Comparison of ENCODE assay signal across 1 cellular context in the genomic region with DNA sequence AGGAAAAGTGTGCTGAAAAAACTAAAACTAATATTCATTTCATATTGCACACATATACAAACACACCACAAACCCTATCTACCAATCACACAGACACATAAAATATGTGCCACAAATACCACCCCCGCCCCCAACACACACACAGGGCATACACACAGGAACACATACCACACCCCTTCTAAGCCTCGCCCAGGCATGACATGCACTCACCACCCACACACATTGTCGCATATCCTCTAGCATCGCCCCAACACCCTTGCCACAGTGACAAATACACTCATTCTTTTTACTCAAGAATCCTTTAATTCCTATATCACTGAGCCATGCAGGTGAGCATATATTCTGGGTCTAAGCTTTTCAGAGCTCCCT.
TF ChIP-seq lines count a peak whose summit lies in the region.

No MANE protein-coding gene starts in this region.

TF ChIP-seq in GM12878, 131 proteins besides CTCF, POLR2A, EP300 and RAD21 (continued from another document and continues in another):
- TF ChIP-seq, protein P1, sequence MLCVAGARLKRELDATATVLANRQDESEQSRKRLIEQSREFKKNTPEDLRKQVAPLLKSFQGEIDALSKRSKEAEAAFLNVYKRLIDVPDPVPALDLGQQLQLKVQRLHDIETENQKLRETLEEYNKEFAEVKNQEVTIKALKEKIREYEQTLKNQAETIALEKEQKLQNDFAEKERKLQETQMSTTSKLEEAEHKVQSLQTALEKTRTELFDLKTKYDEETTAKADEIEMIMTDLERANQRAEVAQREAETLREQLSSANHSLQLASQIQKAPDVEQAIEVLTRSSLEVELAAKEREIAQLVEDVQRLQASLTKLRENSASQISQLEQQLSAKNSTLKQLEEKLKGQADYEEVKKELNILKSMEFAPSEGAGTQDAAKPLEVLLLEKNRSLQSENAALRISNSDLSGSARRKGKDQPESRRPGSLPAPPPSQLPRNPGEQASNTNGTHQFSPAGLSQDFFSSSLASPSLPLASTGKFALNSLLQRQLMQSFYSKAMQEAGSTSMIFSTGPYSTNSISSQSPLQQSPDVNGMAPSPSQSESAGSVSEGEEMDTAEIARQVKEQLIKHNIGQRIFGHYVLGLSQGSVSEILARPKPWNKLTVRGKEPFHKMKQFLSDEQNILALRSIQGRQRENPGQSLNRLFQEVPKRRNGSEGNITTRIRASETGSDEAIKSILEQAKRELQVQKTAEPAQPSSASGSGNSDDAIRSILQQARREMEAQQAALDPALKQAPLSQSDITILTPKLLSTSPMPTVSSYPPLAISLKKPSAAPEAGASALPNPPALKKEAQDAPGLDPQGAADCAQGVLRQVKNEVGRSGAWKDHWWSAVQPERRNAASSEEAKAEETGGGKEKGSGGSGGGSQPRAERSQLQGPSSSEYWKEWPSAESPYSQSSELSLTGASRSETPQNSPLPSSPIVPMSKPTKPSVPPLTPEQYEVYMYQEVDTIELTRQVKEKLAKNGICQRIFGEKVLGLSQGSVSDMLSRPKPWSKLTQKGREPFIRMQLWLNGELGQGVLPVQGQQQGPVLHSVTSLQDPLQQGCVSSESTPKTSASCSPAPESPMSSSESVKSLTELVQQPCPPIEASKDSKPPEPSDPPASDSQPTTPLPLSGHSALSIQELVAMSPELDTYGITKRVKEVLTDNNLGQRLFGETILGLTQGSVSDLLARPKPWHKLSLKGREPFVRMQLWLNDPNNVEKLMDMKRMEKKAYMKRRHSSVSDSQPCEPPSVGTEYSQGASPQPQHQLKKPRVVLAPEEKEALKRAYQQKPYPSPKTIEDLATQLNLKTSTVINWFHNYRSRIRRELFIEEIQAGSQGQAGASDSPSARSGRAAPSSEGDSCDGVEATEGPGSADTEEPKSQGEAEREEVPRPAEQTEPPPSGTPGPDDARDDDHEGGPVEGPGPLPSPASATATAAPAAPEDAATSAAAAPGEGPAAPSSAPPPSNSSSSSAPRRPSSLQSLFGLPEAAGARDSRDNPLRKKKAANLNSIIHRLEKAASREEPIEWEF (IDR thresholded peaks at IDR 0.05; ENCODE audit: insufficient replicate concordance, low read depth, low read length) = no peak
- no peak for TF ChIP-seq STAT3 (IDR thresholded peaks at IDR 0.05; ENCODE audit: low read depth, low read length)
- TF ChIP-seq ZZZ3 (IDR thresholded peaks at IDR 0.05; ENCODE audit: control insufficient read depth, insufficient read length, low read depth) = no peak
- TF ChIP-seq, protein P2, sequence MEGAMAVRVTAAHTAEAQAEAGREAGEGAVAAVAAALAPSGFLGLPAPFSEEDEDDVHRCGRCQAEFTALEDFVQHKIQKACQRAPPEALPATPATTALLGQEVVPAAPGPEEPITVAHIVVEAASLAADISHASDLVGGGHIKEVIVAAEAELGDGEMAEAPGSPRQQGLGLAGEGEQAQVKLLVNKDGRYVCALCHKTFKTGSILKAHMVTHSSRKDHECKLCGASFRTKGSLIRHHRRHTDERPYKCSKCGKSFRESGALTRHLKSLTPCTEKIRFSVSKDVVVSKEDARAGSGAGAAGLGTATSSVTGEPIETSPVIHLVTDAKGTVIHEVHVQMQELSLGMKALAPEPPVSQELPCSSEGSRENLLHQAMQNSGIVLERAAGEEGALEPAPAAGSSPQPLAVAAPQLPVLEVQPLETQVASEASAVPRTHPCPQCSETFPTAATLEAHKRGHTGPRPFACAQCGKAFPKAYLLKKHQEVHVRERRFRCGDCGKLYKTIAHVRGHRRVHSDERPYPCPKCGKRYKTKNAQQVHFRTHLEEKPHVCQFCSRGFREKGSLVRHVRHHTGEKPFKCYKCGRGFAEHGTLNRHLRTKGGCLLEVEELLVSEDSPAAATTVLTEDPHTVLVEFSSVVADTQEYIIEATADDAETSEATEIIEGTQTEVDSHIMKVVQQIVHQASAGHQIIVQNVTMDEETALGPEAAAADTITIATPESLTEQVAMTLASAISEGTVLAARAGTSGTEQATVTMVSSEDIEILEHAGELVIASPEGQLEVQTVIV (IDR thresholded peaks at IDR 0.05; ENCODE audit: borderline replicate concordance, partially characterized antibody) = no peak
- no peak; the same call in 1 of the 2 replicates for TF ChIP-seq RAD51 (IDR thresholded peaks at IDR 0.05)
- TF ChIP-seq, protein P3, sequence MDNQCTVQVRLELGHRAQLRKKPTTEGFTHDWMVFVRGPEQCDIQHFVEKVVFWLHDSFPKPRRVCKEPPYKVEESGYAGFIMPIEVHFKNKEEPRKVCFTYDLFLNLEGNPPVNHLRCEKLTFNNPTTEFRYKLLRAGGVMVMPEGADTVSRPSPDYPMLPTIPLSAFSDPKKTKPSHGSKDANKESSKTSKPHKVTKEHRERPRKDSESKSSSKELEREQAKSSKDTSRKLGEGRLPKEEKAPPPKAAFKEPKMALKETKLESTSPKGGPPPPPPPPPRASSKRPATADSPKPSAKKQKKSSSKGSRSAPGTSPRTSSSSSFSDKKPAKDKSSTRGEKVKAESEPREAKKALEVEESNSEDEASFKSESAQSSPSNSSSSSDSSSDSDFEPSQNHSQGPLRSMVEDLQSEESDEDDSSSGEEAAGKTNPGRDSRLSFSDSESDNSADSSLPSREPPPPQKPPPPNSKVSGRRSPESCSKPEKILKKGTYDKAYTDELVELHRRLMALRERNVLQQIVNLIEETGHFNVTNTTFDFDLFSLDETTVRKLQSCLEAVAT (IDR thresholded peaks at IDR 0.05) = peak; percentile 45; the same call in 1 of the 2 replicates
- 0 out of 2 replicates have a peak, but pooled peaks have one; percentile 56 for TF ChIP-seq CHD2 (IDR thresholded peaks at IDR 0.05; ENCODE audit: borderline replicate concordance, low read depth, low read length)
- TF ChIP-seq, protein P4, sequence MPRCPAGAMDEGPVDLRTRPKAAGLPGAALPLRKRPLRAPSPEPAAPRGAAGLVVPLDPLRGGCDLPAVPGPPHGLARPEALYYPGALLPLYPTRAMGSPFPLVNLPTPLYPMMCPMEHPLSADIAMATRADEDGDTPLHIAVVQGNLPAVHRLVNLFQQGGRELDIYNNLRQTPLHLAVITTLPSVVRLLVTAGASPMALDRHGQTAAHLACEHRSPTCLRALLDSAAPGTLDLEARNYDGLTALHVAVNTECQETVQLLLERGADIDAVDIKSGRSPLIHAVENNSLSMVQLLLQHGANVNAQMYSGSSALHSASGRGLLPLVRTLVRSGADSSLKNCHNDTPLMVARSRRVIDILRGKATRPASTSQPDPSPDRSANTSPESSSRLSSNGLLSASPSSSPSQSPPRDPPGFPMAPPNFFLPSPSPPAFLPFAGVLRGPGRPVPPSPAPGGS (IDR thresholded peaks at IDR 0.05; ENCODE audit: borderline replicate concordance, insufficient read depth, low read depth, low read length, poor library complexity, severe bottlenecking) = peak; percentile 86
- TF ChIP-seq MEF2B (IDR thresholded peaks at IDR 0.05; ENCODE audit: partially characterized antibody, poor library complexity, severe bottlenecking) = peak; percentile 26
- no peak for TF ChIP-seq NR2C1 (IDR thresholded peaks at IDR 0.05)
- no peak for TF ChIP-seq YBX1 (IDR thresholded peaks at IDR 0.05)
- TF ChIP-seq TARDBP (IDR thresholded peaks at IDR 0.05; ENCODE audit: borderline replicate concordance) = no peak
- TF ChIP-seq, protein P5, sequence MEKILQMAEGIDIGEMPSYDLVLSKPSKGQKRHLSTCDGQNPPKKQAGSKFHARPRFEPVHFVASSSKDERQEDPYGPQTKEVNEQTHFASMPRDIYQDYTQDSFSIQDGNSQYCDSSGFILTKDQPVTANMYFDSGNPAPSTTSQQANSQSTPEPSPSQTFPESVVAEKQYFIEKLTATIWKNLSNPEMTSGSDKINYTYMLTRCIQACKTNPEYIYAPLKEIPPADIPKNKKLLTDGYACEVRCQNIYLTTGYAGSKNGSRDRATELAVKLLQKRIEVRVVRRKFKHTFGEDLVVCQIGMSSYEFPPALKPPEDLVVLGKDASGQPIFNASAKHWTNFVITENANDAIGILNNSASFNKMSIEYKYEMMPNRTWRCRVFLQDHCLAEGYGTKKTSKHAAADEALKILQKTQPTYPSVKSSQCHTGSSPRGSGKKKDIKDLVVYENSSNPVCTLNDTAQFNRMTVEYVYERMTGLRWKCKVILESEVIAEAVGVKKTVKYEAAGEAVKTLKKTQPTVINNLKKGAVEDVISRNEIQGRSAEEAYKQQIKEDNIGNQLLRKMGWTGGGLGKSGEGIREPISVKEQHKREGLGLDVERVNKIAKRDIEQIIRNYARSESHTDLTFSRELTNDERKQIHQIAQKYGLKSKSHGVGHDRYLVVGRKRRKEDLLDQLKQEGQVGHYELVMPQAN (conservative IDR thresholded peaks at IDR 0.05) = no peak
- no peak for TF ChIP-seq CHD1 (IDR thresholded peaks at IDR 0.05; ENCODE audit: low read depth, low read length)
- no peak for TF ChIP-seq ASH2L (IDR thresholded peaks at IDR 0.05; ENCODE audit: borderline replicate concordance, low read depth)
- TF ChIP-seq ZNF274 (IDR thresholded peaks at IDR 0.05; ENCODE audit: insufficient read depth, insufficient read length) = no peak
- TF ChIP-seq CHD4 (IDR thresholded peaks at IDR 0.05) = no peak
- no peak for TF ChIP-seq RB1 (IDR thresholded peaks at IDR 0.05; ENCODE audit: borderline replicate concordance)
- TF ChIP-seq, protein P6, sequence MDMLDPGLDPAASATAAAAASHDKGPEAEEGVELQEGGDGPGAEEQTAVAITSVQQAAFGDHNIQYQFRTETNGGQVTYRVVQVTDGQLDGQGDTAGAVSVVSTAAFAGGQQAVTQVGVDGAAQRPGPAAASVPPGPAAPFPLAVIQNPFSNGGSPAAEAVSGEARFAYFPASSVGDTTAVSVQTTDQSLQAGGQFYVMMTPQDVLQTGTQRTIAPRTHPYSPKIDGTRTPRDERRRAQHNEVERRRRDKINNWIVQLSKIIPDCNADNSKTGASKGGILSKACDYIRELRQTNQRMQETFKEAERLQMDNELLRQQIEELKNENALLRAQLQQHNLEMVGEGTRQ (IDR thresholded peaks at IDR 0.05; ENCODE audit: borderline replicate concordance, low read depth, low read length) = no peak
- TF ChIP-seq, protein P7, sequence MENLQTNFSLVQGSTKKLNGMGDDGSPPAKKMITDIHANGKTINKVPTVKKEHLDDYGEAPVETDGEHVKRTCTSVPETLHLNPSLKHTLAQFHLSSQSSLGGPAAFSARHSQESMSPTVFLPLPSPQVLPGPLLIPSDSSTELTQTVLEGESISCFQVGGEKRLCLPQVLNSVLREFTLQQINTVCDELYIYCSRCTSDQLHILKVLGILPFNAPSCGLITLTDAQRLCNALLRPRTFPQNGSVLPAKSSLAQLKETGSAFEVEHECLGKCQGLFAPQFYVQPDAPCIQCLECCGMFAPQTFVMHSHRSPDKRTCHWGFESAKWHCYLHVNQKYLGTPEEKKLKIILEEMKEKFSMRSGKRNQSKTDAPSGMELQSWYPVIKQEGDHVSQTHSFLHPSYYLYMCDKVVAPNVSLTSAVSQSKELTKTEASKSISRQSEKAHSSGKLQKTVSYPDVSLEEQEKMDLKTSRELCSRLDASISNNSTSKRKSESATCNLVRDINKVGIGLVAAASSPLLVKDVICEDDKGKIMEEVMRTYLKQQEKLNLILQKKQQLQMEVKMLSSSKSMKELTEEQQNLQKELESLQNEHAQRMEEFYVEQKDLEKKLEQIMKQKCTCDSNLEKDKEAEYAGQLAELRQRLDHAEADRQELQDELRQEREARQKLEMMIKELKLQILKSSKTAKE (IDR thresholded peaks at IDR 0.05; ENCODE audit: low read depth, poor library complexity, severe bottlenecking) = no peak
- no peak; the same call in 1 of the 2 replicates for TF ChIP-seq NFIC (IDR thresholded peaks at IDR 0.05; ENCODE audit: low read depth, low read length)
- TF ChIP-seq HDGF (IDR thresholded peaks at IDR 0.05) = peak; percentile 73
- TF ChIP-seq RUNX3 (IDR thresholded peaks at IDR 0.05; ENCODE audit: low read length) = peak; percentile 68
- TF ChIP-seq CBFB (IDR thresholded peaks at IDR 0.05; ENCODE audit: low read depth) = no peak
- no peak for TF ChIP-seq MTA3 (IDR thresholded peaks at IDR 0.05; ENCODE audit: borderline replicate concordance, low read length)
- TF ChIP-seq FOS (IDR thresholded peaks at IDR 0.05; ENCODE audit: borderline replicate concordance, extremely low read depth, insufficient read length) = no peak
- TF ChIP-seq NFYA (IDR thresholded peaks at IDR 0.05; ENCODE audit: borderline replicate concordance, low read depth, low read length) = no peak
- TF ChIP-seq, protein P8, sequence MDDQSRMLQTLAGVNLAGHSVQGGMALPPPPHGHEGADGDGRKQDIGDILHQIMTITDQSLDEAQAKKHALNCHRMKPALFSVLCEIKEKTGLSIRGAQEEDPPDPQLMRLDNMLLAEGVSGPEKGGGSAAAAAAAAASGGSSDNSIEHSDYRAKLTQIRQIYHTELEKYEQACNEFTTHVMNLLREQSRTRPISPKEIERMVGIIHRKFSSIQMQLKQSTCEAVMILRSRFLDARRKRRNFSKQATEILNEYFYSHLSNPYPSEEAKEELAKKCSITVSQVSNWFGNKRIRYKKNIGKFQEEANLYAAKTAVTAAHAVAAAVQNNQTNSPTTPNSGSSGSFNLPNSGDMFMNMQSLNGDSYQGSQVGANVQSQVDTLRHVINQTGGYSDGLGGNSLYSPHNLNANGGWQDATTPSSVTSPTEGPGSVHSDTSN (IDR thresholded peaks at IDR 0.05; ENCODE audit: insufficient replicate concordance, low read depth, low read length) = peak; percentile 23
- TF ChIP-seq MXI1 (IDR thresholded peaks at IDR 0.05; ENCODE audit: low read depth, low read length) = no peak
- no peak for TF ChIP-seq CREM (IDR thresholded peaks at IDR 0.05; ENCODE audit: low read depth)
- TF ChIP-seq, protein P9, sequence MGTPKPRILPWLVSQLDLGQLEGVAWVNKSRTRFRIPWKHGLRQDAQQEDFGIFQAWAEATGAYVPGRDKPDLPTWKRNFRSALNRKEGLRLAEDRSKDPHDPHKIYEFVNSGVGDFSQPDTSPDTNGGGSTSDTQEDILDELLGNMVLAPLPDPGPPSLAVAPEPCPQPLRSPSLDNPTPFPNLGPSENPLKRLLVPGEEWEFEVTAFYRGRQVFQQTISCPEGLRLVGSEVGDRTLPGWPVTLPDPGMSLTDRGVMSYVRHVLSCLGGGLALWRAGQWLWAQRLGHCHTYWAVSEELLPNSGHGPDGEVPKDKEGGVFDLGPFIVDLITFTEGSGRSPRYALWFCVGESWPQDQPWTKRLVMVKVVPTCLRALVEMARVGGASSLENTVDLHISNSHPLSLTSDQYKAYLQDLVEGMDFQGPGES (IDR thresholded peaks at IDR 0.05) = no peak
- no peak for TF ChIP-seq RCOR1 (conservative IDR thresholded peaks at IDR 0.05; ENCODE audit: low read depth, low read length)
- no peak for TF ChIP-seq SUPT20H (IDR thresholded peaks at IDR 0.05; ENCODE audit: borderline replicate concordance, control insufficient read depth, low read depth, low read length)
- TF ChIP-seq, protein P10, sequence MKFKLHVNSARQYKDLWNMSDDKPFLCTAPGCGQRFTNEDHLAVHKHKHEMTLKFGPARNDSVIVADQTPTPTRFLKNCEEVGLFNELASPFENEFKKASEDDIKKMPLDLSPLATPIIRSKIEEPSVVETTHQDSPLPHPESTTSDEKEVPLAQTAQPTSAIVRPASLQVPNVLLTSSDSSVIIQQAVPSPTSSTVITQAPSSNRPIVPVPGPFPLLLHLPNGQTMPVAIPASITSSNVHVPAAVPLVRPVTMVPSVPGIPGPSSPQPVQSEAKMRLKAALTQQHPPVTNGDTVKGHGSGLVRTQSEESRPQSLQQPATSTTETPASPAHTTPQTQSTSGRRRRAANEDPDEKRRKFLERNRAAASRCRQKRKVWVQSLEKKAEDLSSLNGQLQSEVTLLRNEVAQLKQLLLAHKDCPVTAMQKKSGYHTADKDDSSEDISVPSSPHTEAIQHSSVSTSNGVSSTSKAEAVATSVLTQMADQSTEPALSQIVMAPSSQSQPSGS (IDR thresholded peaks at IDR 0.05; ENCODE audit: low read length) = no peak
- no peak for TF ChIP-seq MYC (IDR thresholded peaks at IDR 0.05; ENCODE audit: insufficient read depth, insufficient read length, insufficient replicate concordance, low read length, severe bottlenecking)
- no peak for TF ChIP-seq EED (IDR thresholded peaks at IDR 0.05; ENCODE audit: low read depth)
- TF ChIP-seq BCL11A (IDR thresholded peaks at IDR 0.05; ENCODE audit: low read depth, low read length) = no peak
- no peak for TF ChIP-seq RBBP5 (conservative IDR thresholded peaks at IDR 0.05)
- no peak for TF ChIP-seq RELA (IDR thresholded peaks at IDR 0.05; ENCODE audit: borderline replicate concordance, partially characterized antibody)
- no peak for TF ChIP-seq SRF (IDR thresholded peaks at IDR 0.05; ENCODE audit: low read depth in 2 of 2, low read length in 2 of 2)
